Comparison of ENCODE assay signal across 17 cellular contexts in the genomic region with DNA sequence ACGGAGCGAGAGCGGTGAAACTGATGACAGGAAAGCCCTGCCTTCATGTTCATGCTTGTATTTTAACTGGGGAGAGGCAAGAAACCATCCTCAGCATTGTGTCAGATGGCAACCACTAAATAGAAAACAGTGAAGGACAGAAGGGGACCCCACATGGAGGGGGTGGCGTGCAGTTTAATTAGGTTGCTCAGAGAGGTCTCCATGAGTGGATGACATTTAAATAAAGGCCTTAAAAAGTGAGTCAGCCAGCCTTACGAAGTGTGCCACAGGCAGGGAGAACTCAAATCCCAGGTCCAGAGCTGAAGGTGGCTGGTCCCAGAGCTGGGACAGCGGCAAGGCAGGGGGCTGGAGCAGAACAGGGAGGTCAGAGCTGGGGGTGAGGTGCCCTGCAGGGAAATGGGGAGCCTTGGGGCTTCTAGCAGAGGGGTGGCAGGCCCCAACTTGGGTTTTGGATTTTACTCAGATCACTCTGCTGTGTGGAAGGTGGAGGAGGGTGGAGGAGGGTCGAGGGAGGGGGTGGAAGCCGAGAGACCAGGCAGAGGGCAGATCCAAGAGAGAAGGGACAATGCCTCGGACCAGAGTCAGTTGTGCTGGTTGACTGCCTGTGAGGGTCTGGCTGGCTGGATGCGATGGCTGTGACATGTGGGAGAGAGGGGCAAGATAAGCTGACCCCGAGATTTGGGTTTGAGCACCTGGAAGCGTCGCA.
A peak's percentile ranks its signal among the peaks of the same experiment; 100 is the strongest.
DNase-seq lines count a peak whose midpoint lies in the region; ATAC-seq and TF ChIP-seq lines count a peak whose summit lies in the region.
"Had no signal": no experiment of that assay in that cellular context is flagged by ENCODE, and none has a peak within 500 bp of the region (broad histone marks: within the 10 kb centered on the region; RNA-seq: fewer than 3 reads in every experiment).

No MANE protein-coding gene starts in this region.

- no peak for TF ChIP-seq CTCF in right atrium auricular region (IDR thresholded peaks at IDR 0.05)

- peak overlapping the region; percentile 31 to 32 for H3K27ac ChIP-seq in right atrium auricular region
- H3K27ac ChIP-seq: dorsolateral prefrontal cortex, hepatocyte, left lung had no signal

- H3K4me3 ChIP-seq in right atrium auricular region, result no peak overlapping the region
- H3K4me3 ChIP-seq: dorsolateral prefrontal cortex, hepatocyte, left lung, tibial nerve had no signal

- no peaks in the 10 kb centered on the region for H3K9me3 Mint-ChIP-seq in activated CD8-positive, alpha-beta T cell treated with anti-CD3 and anti-CD28 coated beads, Interleukin-2, amount 10 ng/mL, durations not matched to agents 7 days and 5 days (ENCODE audit: insufficient read depth)

- H3K4me3 Mint-ChIP-seq in activated CD8-positive, alpha-beta T cell treated with anti-CD3 and anti-CD28 coated beads, Interleukin-2, amount 10 ng/mL, durations not matched to agents 7 days and 5 days, result no peak overlapping the region
- H3K4me3 Mint-ChIP-seq: B cell, naive B cell had no signal

- H3K27ac Mint-ChIP-seq in activated CD8-positive, alpha-beta T cell treated with anti-CD3 and anti-CD28 coated beads, Interleukin-2, amount 10 ng/mL, durations not matched to agents 7 days and 5 days, result peak overlapping the region; percentile 58
- H3K27ac Mint-ChIP-seq: B cell had no signal

- peaks cover 64% of the 10 kb centered on the region for H3K4me1 Mint-ChIP-seq in activated CD8-positive, alpha-beta T cell treated with anti-CD3 and anti-CD28 coated beads, Interleukin-2, amount 10 ng/mL, durations not matched to agents 7 days and 5 days (ENCODE audit: low read depth)

- ATAC-seq in left cardiac atrium (no peak), GM19035 (IDR thresholded peaks at IDR 0.05; ENCODE audit: unreplicated experiment) (no peak)
- ATAC-seq in activated CD8-positive, alpha-beta T cell treated with anti-CD3 and anti-CD28 coated beads, Interleukin-2, amount 10 ng/mL, durations not matched to agents 7 days and 5 days, result no peak
- ATAC-seq: left lung, Panc1 had no signal

- H3K27me3 ChIP-seq in right atrium auricular region, result no peaks in the 10 kb centered on the region
- H3K27me3 ChIP-seq: dorsolateral prefrontal cortex, hepatocyte, left lung, tibial nerve had no signal

- no peaks in the 10 kb centered on the region for H3K36me3 ChIP-seq in right atrium auricular region
- H3K36me3 ChIP-seq: left lung, tibial nerve had no signal

- POLR2A ChIA-PET in activated CD8-positive, alpha-beta T cell treated with anti-CD3 and anti-CD28 coated beads, Interleukin-2, amount 10 ng/mL, durations not matched to agents 7 days and 5 days (lab: Charles Lee), result interaction anchor here (1.9 to 2.5 kb wide), 2 partner anchors 8 to 34 kb away, joined by 4 to 19 read pairs; no protein-coding TSS in a partner anchor

- no peaks in the 10 kb centered on the region for H3K9me3 ChIP-seq in right atrium auricular region
- H3K9me3 ChIP-seq: left lung, tibial nerve had no signal

- CTCF ChIA-PET in activated CD8-positive, alpha-beta T cell treated with anti-CD3 and anti-CD28 coated beads, Interleukin-2, amount 10 ng/mL, durations not matched to agents 7 days and 5 days (lab: Charles Lee), result interaction anchor here (1.2 to 3.0 kb wide), 2 partner anchors 35 to 38 kb away, joined by 4 to 11 read pairs; no protein-coding TSS in a partner anchor

- no peaks in the 10 kb centered on the region for H3K27me3 Mint-ChIP-seq in activated CD8-positive, alpha-beta T cell treated with anti-CD3 and anti-CD28 coated beads, Interleukin-2, amount 10 ng/mL, durations not matched to agents 7 days and 5 days (ENCODE audit: low read depth)
- H3K27me3 Mint-ChIP-seq: B cell had no signal

- H3K36me3 Mint-ChIP-seq in activated CD8-positive, alpha-beta T cell treated with anti-CD3 and anti-CD28 coated beads, Interleukin-2, amount 10 ng/mL, durations not matched to agents 7 days and 5 days (ENCODE audit: low read depth), result peaks cover 3% of the 10 kb centered on the region
- H3K36me3 Mint-ChIP-seq: naive B cell had no signal

- peaks cover 0 to 44% of the 10 kb centered on the region in 2 donors for H3K4me1 ChIP-seq in right atrium auricular region

- no peak for DNase-seq in right atrium auricular region (ENCODE audit: low spot score)
- DNase-seq in left cardiac atrium, result no peak
- DNase-seq in activated CD8-positive, alpha-beta T cell treated with anti-CD3 and anti-CD28 coated beads, Interleukin-2, amount 10 ng/mL, durations not matched to agents 7 days and 5 days, result no peak
- DNase-seq in hepatic stellate cell (ENCODE audit: low spot score), result peak; percentile 9
- no peak for DNase-seq in NCI-H82 treated with DMSO at 0.1 percent for 48 hours (lab: John Stamatoyannopoulos, UW; ENCODE audit: unreplicated experiment)
- no peak for DNase-seq in activated CD4-positive, CD25-positive, alpha-beta regulatory T cell (lab: John Stamatoyannopoulos, UW)
- DNase-seq in HuH-7.5 (ENCODE audit: low spot score), result no peak
- DNase-seq: left lung, naive B cell, NCI-H2081 treated with DMSO at 0.1 percent for 48 hours, NCI-H526 treated with DMSO at 0.1 percent for 48 hours had no signal

- intact Hi-C loops in left cardiac atrium (cut with DNase I), result loop anchor here in 1 of 2 donors (10.0 kb wide), 1 partner anchor 84 kb away; no protein-coding TSS in a partner anchor
